Comparison of ENCODE assay signal across 22 cellular contexts in genomic region chr5:67294266-67294938, GRCh38.
DNase-seq lines count a peak whose midpoint lies in the region; ATAC-seq, FAIRE-seq and TF ChIP-seq lines count a peak whose summit lies in the region.
"Had no signal": no experiment of that assay in that cellular context is flagged by ENCODE, and none has a peak within 500 bp of the region (broad histone marks: within the 10 kb centered on the region; RNA-seq: fewer than 3 reads in every experiment).

No MANE protein-coding gene starts in this region.

- peaks cover 9% of the 10 kb centered on the region for H3K4me1 Mint-ChIP-seq in astrocyte (ENCODE audit: low read depth, unreplicated experiment)
- H3K4me1 Mint-ChIP-seq in nephron, result peaks cover 40% of the 10 kb centered on the region
- H3K4me1 Mint-ChIP-seq: CD8-positive, alpha-beta memory T cell had no signal

- WGBS in esophagus muscularis mucosa, result 91% methylated on average over 4 of the region's 4 CpGs
- 93 to 94% methylated on average over 4 of the region's 4 CpGs for WGBS in tibial nerve, 2 donors
- WGBS in upper lobe of left lung, 2 donors, result 98 to 99% methylated on average over 4 of the region's 4 CpGs
- WGBS in lower leg skin, 2 donors, result 97 to 98% methylated on average over 4 of the region's 4 CpGs

- DNase-seq in astrocyte (ENCODE audit: low read depth) (no peak), esophagus muscularis mucosa (ENCODE audit: extremely low spot score) (no peak), tibial nerve (ENCODE audit: low spot score in 2 of 2) (no peak), upper lobe of left lung (no peak), COLO668 (lab: John Stamatoyannopoulos, UW; ENCODE audit: unreplicated experiment) (no peak), lower leg skin (ENCODE audit: low spot score in 2 of 2) (no peak)
- DNase-seq: CD8-positive, alpha-beta memory T cell; DMS79; NCI-H1105 treated with DMSO at 0.1 percent for 48 hours; NCI-H1694; NCI-H2227 treated with DMSO at 0.1 percent for 48 hours; NCI-H510A treated with DMSO at 0.1 percent for 48 hours; NCI-H774; PC-3; RPMI8226; SHP77 treated with DMSO at 0.1 percent for 48 hours had no signal

- no peaks in the 10 kb centered on the region for H4K20me1 ChIP-seq in astrocyte (ENCODE audit: insufficient read depth, low read length)
- H4K20me1 ChIP-seq: BLaER1 treated with 17β-estradiol and CSF1 and Interleukin-3, amounts not matched to agents 10 nM and 100 nM had no signal

- H3K36me3 Mint-ChIP-seq in astrocyte (ENCODE audit: low read depth, unreplicated experiment) (no peaks in the 10 kb centered on the region), nephron (ENCODE audit: low read depth) (no peaks in the 10 kb centered on the region)

- TF ChIP-seq POLR2A in esophagus muscularis mucosa (IDR thresholded peaks at IDR 0.05; ENCODE audit: low read depth) (no peak), tibial nerve (IDR thresholded peaks at IDR 0.05) (no peak), upper lobe of left lung (IDR thresholded peaks at IDR 0.05) (no peak), lower leg skin (IDR thresholded peaks at IDR 0.05) (no peak)

- intact Hi-C loops in esophagus muscularis mucosa (cut with DNase I), result no loop called here
- intact Hi-C loops in lower leg skin (cut with DNase I; ENCODE audit: low total_unique reads), result no loop called here

- no peak for ATAC-seq in upper lobe of left lung (ENCODE audit: low FRiP score in 2 of 2)
- ATAC-seq in HG03571 (IDR thresholded peaks at IDR 0.05; ENCODE audit: unreplicated experiment), result no peak
- ATAC-seq: K562, PC-3 had no signal

- TF ChIP-seq CTCF in astrocyte (IDR thresholded peaks at IDR 0.05; ENCODE audit: insufficient read depth, low read depth, low read length) (no peak), esophagus muscularis mucosa (IDR thresholded peaks at IDR 0.05) (no peak), nephron (IDR thresholded peaks at IDR 0.05; ENCODE audit: unreplicated experiment in 3 of 3) (no peak), tibial nerve (IDR thresholded peaks at IDR 0.05) (no peak), upper lobe of left lung (IDR thresholded peaks at IDR 0.05) (no peak), lower leg skin (IDR thresholded peaks at IDR 0.05) (no peak)

- H3K4me3 ChIP-seq in astrocyte (ENCODE audit: insufficient read depth, low read depth, low read length), result no peak overlapping the region
- H3K4me3 ChIP-seq in esophagus muscularis mucosa, result no peak overlapping the region
- H3K4me3 ChIP-seq in tibial nerve, result no peak overlapping the region
- no peak overlapping the region for H3K4me3 ChIP-seq in upper lobe of left lung
- no peak overlapping the region for H3K4me3 ChIP-seq in lower leg skin (ENCODE audit: low read depth, poor library complexity, severe bottlenecking)
- H3K4me3 ChIP-seq: BLaER1 treated with 17β-estradiol and CSF1 and Interleukin-3, amounts not matched to agents 10 nM and 100 nM; K562 had no signal

- H3K79me2 ChIP-seq in astrocyte (ENCODE audit: insufficient read depth, low read length), result no peaks in the 10 kb centered on the region

- H3K9ac ChIP-seq in astrocyte (ENCODE audit: low read length), result no peak overlapping the region
- H3K9ac ChIP-seq: BLaER1 treated with 17β-estradiol and CSF1 and Interleukin-3, amounts not matched to agents 10 nM and 100 nM had no signal

- H3K4me3 Mint-ChIP-seq in astrocyte (ENCODE audit: unreplicated experiment) (no peak overlapping the region), nephron (no peak overlapping the region)
- H3K4me3 Mint-ChIP-seq: CD8-positive, alpha-beta memory T cell had no signal

- no peaks in the 10 kb centered on the region for H3K27me3 ChIP-seq in astrocyte (ENCODE audit: insufficient read depth, low read length)
- H3K27me3 ChIP-seq in esophagus muscularis mucosa, result no peaks in the 10 kb centered on the region
- no peaks in the 10 kb centered on the region for H3K27me3 ChIP-seq in tibial nerve
- H3K27me3 ChIP-seq in upper lobe of left lung, result no peaks in the 10 kb centered on the region
- H3K27me3 ChIP-seq: BLaER1 treated with 17β-estradiol and CSF1 and Interleukin-3, amounts not matched to agents 10 nM and 100 nM had no signal

- no peak for FAIRE-seq in astrocyte (lab: Jason Lieb, UNC)
- FAIRE-seq: D721Med, H54, K562 had no signal

- H3K27me3 Mint-ChIP-seq in astrocyte (ENCODE audit: low read depth, unreplicated experiment), result no peaks in the 10 kb centered on the region
- no peaks in the 10 kb centered on the region for H3K27me3 Mint-ChIP-seq in nephron (ENCODE audit: low read depth)

- H3K4me1 ChIP-seq in astrocyte (ENCODE audit: insufficient read depth, low read length), result no peaks in the 10 kb centered on the region
- peaks cover under 1 to 77% (median 62%) of the 10 kb centered on the region in 4 donors for H3K4me1 ChIP-seq in esophagus muscularis mucosa
- peaks cover 0 to 70% (median 42%) of the 10 kb centered on the region in 4 donors for H3K4me1 ChIP-seq in tibial nerve
- peaks cover 0 to 4% (median 0%) of the 10 kb centered on the region in 4 donors for H3K4me1 ChIP-seq in upper lobe of left lung

- peaks cover 4% of the 10 kb centered on the region for H3K9me3 Mint-ChIP-seq in astrocyte (ENCODE audit: unreplicated experiment)
- H3K9me3 Mint-ChIP-seq in nephron, result no peaks in the 10 kb centered on the region
- H3K9me3 Mint-ChIP-seq: CD8-positive, alpha-beta memory T cell had no signal

- TF ChIP-seq EP300 in esophagus muscularis mucosa (IDR thresholded peaks at IDR 0.05), result no peak
- no peak for TF ChIP-seq EP300 in tibial nerve (IDR thresholded peaks at IDR 0.05)
- no peak for TF ChIP-seq EP300 in upper lobe of left lung (IDR thresholded peaks at IDR 0.05)

- H3K27ac Mint-ChIP-seq in astrocyte (ENCODE audit: unreplicated experiment) (peak overlapping the region; percentile 59), nephron (peak overlapping the region in 2 of 3 experiments; percentile 19 to 66)

- no peak overlapping the region for H2AFZ ChIP-seq in astrocyte (ENCODE audit: low read depth, low read length)

- H3K4me2 ChIP-seq in astrocyte (ENCODE audit: low read length), result no peak overlapping the region
- H3K4me2 ChIP-seq: BLaER1 treated with 17β-estradiol and CSF1 and Interleukin-3, amounts not matched to agents 10 nM and 100 nM had no signal

- H3K9me3 ChIP-seq in astrocyte (ENCODE audit: insufficient read depth, low read depth, low read length), result no peaks in the 10 kb centered on the region
- no peaks in the 10 kb centered on the region for H3K9me3 ChIP-seq in esophagus muscularis mucosa
- no peaks in the 10 kb centered on the region for H3K9me3 ChIP-seq in tibial nerve
- H3K9me3 ChIP-seq in upper lobe of left lung, result no peaks in the 10 kb centered on the region

- H3K27ac ChIP-seq in astrocyte (ENCODE audit: low read depth, low read length) (no peak overlapping the region), esophagus muscularis mucosa (replicated peaks in 1 of 4) (peak overlapping the region; percentile 49 to 72 (median 72)), tibial nerve (peak overlapping the region; percentile 53 to 92 (median 79)), upper lobe of left lung (no peak overlapping the region)
- H3K27ac ChIP-seq: BLaER1 treated with 17β-estradiol and CSF1 and Interleukin-3, amounts not matched to agents 10 nM and 100 nM had no signal

- H3K36me3 ChIP-seq in astrocyte (ENCODE audit: insufficient read depth, low read length), result no peaks in the 10 kb centered on the region
- no peaks in the 10 kb centered on the region for H3K36me3 ChIP-seq in esophagus muscularis mucosa
- no peaks in the 10 kb centered on the region for H3K36me3 ChIP-seq in tibial nerve
- no peaks in the 10 kb centered on the region for H3K36me3 ChIP-seq in upper lobe of left lung
- H3K36me3 ChIP-seq: BLaER1 treated with 17β-estradiol and CSF1 and Interleukin-3, amounts not matched to agents 10 nM and 100 nM had no signal

Comparison
In these comparisons a context has a peak if more than half of its experiments do, and no peak if none do; other contexts are left out.
1. H3K27ac ChIP-seq: peak in esophagus muscularis mucosa (4 of 4) and tibial nerve (4 of 4); none in astrocyte (single experiment) and upper lobe of left lung (0 of 4).